Comparison of ENCODE assay signal across 31 cellular contexts in genomic region chr11:43837879-43838278, GRCh38. TPM values are rescaled to one million over a fixed set of nuclear protein-coding genes. Genes with fewer than 3 reads are reported as not detected.
DNase-seq lines count a peak whose midpoint lies in the region; ATAC-seq, FAIRE-seq and TF ChIP-seq lines count a peak whose summit lies in the region.
"Had no signal": no experiment of that assay in that cellular context is flagged by ENCODE, and none has a peak within 500 bp of the region (broad histone marks: within the 10 kb centered on the region; RNA-seq: fewer than 3 reads in every experiment).

No MANE protein-coding gene starts in this region.

- 16% methylated on average over 4 of the region's 4 CpGs for WGBS in K562 (ENCODE audit: insufficient coverage, low coverage, missing lambda C conversion rate)
- 37 to 38% (median 38%) methylated on average over 4 of the region's 4 CpGs for WGBS in psoas muscle, 3 donors

- no peak for TF ChIP-seq POLR2A in K562 (conservative IDR thresholded peaks at IDR 0.05)

- ATAC-seq in HG03378 (IDR thresholded peaks at IDR 0.05; ENCODE audit: unreplicated experiment), result peak; percentile 51
- ATAC-seq in K562, result no peak
- ATAC-seq in psoas muscle, result peak; percentile 91 to 99 (median 96)
- no peak for ATAC-seq in HG02623 (IDR thresholded peaks at IDR 0.05; ENCODE audit: unreplicated experiment)
- ATAC-seq: activated CD4-positive, alpha-beta T cell treated with anti-CD3 and anti-CD28 coated beads for 36 hours; activated CD8-positive, alpha-beta memory T cell treated with anti-CD3 and anti-CD28 coated beads, Interleukin-2, amount 10 ng/mL, durations not matched to agents 7 days and 5 days; activated naive CD4-positive, alpha-beta T cell treated with anti-CD3 and anti-CD28 coated beads, Interleukin-2, amount 50 U/mL, for 72 hours; foreskin keratinocyte had no signal

- H3K4me2 ChIP-seq in K562 (ENCODE audit: insufficient read depth, low read length), result no peak overlapping the region

- DNase-seq in activated CD4-positive, alpha-beta T cell treated with anti-CD3 and anti-CD28 coated beads, Interleukin-2, amount 10 ng/mL, durations not matched to agents 24 days and 14 days, result peak; percentile 7
- DNase-seq in activated CD4-positive, alpha-beta T cell treated with anti-CD3 and anti-CD28 coated beads for 4 hours, result no peak
- DNase-seq in K562 (ENCODE audit: extremely low read depth in 1 of 4, low spot score in 3 of 4) (no peak), psoas muscle (no peak)
- no peak for DNase-seq in activated T-cell treated with anti-CD3 and anti-CD28 coated beads, Interleukin-2, amount 50 U/mL, for 24 hours
- DNase-seq in activated naive CD4-positive, alpha-beta T cell treated with anti-CD3 and anti-CD28 coated beads, Interleukin-2, amount 10 ng/mL, durations not matched to agents 7 days and 5 days, result no peak
- DNase-seq: activated CD4-positive, alpha-beta T cell treated with anti-CD3 and anti-CD28 coated beads for 36 hours; activated CD8-positive, alpha-beta memory T cell treated with anti-CD3 and anti-CD28 coated beads, Interleukin-2, amount 10 ng/mL, durations not matched to agents 7 days and 5 days; aorta; CD4-positive, alpha-beta T cell; DMS153; erythroblast; foreskin keratinocyte; GF-D8; GOT3; Karpas-422; kidney; naive B cell; NCI-H187; NCI-H69; nucleus accumbens; T-helper 1 cell; trophoblast cell had no signal

- no peak overlapping the region for H3K27ac ChIP-seq in K562 (ENCODE audit: extremely low read depth, low read depth, low read length)
- H3K27ac ChIP-seq in psoas muscle, result peak overlapping the region; percentile 82
- H3K27ac ChIP-seq: 22Rv1, foreskin keratinocyte had no signal

- POLR2A ChIA-PET in K562 (lab: Yijun Ruan, JAX), result interaction anchor here (1.0 kb wide), 1 partner anchor 12 kb away, joined by 3 read pairs; no protein-coding TSS in a partner anchor

- no peak overlapping the region for H2AFZ ChIP-seq in K562 (ENCODE audit: low read depth, low read length)

- H3K4me3 ChIP-seq in K562 (no peak overlapping the region), psoas muscle (peak overlapping the region; percentile 35)

- no peak overlapping the region for H3K9ac ChIP-seq in K562 (ENCODE audit: insufficient read depth in 1 of 2, low read depth in 2 of 2, low read length in 2 of 2)

- intact Hi-C loops in activated CD4-positive, alpha-beta T cell treated with anti-CD3 and anti-CD28 coated beads, Interleukin-2, amount 10 ng/mL, durations not matched to agents 24 days and 14 days (cut with micrococcal nuclease), result no loop called here
- intact Hi-C loops in K562 (cut with micrococcal nuclease) (no loop called here), psoas muscle (cut with DNase I) (no loop called here)

- no peaks in the 10 kb centered on the region for H3K4me1 Mint-ChIP-seq in activated CD4-positive, alpha-beta T cell treated with anti-CD3 and anti-CD28 coated beads, Interleukin-2, amount 10 ng/mL, durations not matched to agents 24 days and 14 days
- peaks cover 2% of the 10 kb centered on the region for H3K4me1 Mint-ChIP-seq in activated T-cell treated with anti-CD3 and anti-CD28 coated beads, Interleukin-2, amount 50 U/mL, for 24 hours (ENCODE audit: low read depth)
- H3K4me1 Mint-ChIP-seq in activated naive CD4-positive, alpha-beta T cell treated with anti-CD3 and anti-CD28 coated beads, Interleukin-2, amount 10 ng/mL, durations not matched to agents 7 days and 5 days, result no peaks in the 10 kb centered on the region
- H3K4me1 Mint-ChIP-seq: central memory CD8-positive, alpha-beta T cell had no signal

- H3K4me3 Mint-ChIP-seq in activated CD4-positive, alpha-beta T cell treated with anti-CD3 and anti-CD28 coated beads, Interleukin-2, amount 10 ng/mL, durations not matched to agents 24 days and 14 days, result no peak overlapping the region
- H3K4me3 Mint-ChIP-seq in activated T-cell treated with anti-CD3 and anti-CD28 coated beads, Interleukin-2, amount 50 U/mL, for 24 hours, result no peak overlapping the region
- no peak overlapping the region for H3K4me3 Mint-ChIP-seq in activated naive CD4-positive, alpha-beta T cell treated with anti-CD3 and anti-CD28 coated beads, Interleukin-2, amount 10 ng/mL, durations not matched to agents 7 days and 5 days
- H3K4me3 Mint-ChIP-seq: activated CD4-positive, alpha-beta T cell treated with anti-CD3 and anti-CD28 coated beads for 36 hours; activated CD8-positive, alpha-beta memory T cell treated with anti-CD3 and anti-CD28 coated beads, Interleukin-2, amount 10 ng/mL, durations not matched to agents 7 days and 5 days; activated T-helper 1 cell treated with anti-CD3 and anti-CD28 coated beads, Interleukin-12 subunit alpha, Interleukin-12 subunit beta, Interleukin-2, Interleukin-4 antibody, amounts not matched to agents 30 ng/mL and 10 ng/mL and 1 ng/mL, durations not matched to agents 14 hours and 24 hours and 36 hours; CD4-positive, alpha-beta T cell; central memory CD8-positive, alpha-beta T cell; naive B cell had no signal

- in situ Hi-C loops in K562 (cut with MboI), result no loop called here

- no peaks in the 10 kb centered on the region for H3K79me2 ChIP-seq in K562 (ENCODE audit: control insufficient read depth, insufficient read depth, low read length)

- no peak for FAIRE-seq in K562 (lab: Jason Lieb, UNC)
- FAIRE-seq: HTR-8/SVneo, kidney, TTC549 had no signal

- TF ChIP-seq CTCF in K562 (IDR thresholded peaks at IDR 0.05 in 2 of 3, conservative IDR thresholded peaks at IDR 0.05 in 1 of 3; ENCODE audit: insufficient read depth in 2 of 3, low read depth in 1 of 3, low read length in 3 of 3) (no peak), psoas muscle (IDR thresholded peaks at IDR 0.05) (no peak)

- H3K36me3 ChIP-seq in K562 (ENCODE audit: control insufficient read depth, insufficient read depth, low read length) (no peaks in the 10 kb centered on the region), psoas muscle (ENCODE audit: insufficient read depth in 1 of 2, low read depth in 1 of 2) (peaks cover 4 to 5% of the 10 kb centered on the region in 2 donors)

- CTCF ChIA-PET in K562 (lab: Yijun Ruan, JAX; ENCODE audit: low intra/inter-chr PET ratio), result no interaction called here
- CTCF ChIA-PET in activated naive CD4-positive, alpha-beta T cell treated with anti-CD3 and anti-CD28 coated beads, Interleukin-2, amount 10 ng/mL, durations not matched to agents 7 days and 5 days (lab: Charles Lee), result interaction anchor here (1.2 kb wide), 1 partner anchor 12 kb away, joined by 6 read pairs; no protein-coding TSS in a partner anchor

- H3K4me1 ChIP-seq in K562 (replicated peaks in 1 of 2; ENCODE audit: control insufficient read depth in 2 of 2, insufficient read depth in 2 of 2, low read length in 2 of 2), result no peaks in the 10 kb centered on the region
- H3K4me1 ChIP-seq in psoas muscle, result peaks cover 45% of the 10 kb centered on the region

- no peaks in the 10 kb centered on the region for H3K9me1 ChIP-seq in K562 (ENCODE audit: control insufficient read depth, insufficient read depth, low read length)

- H3K36me3 Mint-ChIP-seq in activated CD4-positive, alpha-beta T cell treated with anti-CD3 and anti-CD28 coated beads, Interleukin-2, amount 10 ng/mL, durations not matched to agents 24 days and 14 days (ENCODE audit: low read depth), result peaks cover 15% of the 10 kb centered on the region
- peaks cover 51% of the 10 kb centered on the region for H3K36me3 Mint-ChIP-seq in activated T-cell treated with anti-CD3 and anti-CD28 coated beads, Interleukin-2, amount 50 U/mL, for 24 hours (ENCODE audit: low read depth)
- H3K36me3 Mint-ChIP-seq in activated naive CD4-positive, alpha-beta T cell treated with anti-CD3 and anti-CD28 coated beads, Interleukin-2, amount 10 ng/mL, durations not matched to agents 7 days and 5 days, result peaks cover 12% of the 10 kb centered on the region

- H3K27me3 ChIP-seq in K562 (ENCODE audit: control insufficient read depth in 2 of 2, insufficient read depth in 2 of 2, low read length in 2 of 2), result no peaks in the 10 kb centered on the region; a peak in 1 of 5 replicates
- H3K27me3 ChIP-seq in psoas muscle (ENCODE audit: insufficient read depth in 3 of 3, low read length in 2 of 3), result no peaks in the 10 kb centered on the region
- H3K27me3 ChIP-seq: foreskin keratinocyte had no signal

- no peak for TF ChIP-seq RAD21 in K562 (CRISPR knock-in tag; conservative IDR thresholded peaks at IDR 0.05 in 1 of 2, IDR thresholded peaks at IDR 0.05 in 1 of 2)

- no peaks in the 10 kb centered on the region for H4K20me1 ChIP-seq in K562 (replicated peaks; ENCODE audit: control insufficient read depth, insufficient read depth, low read length)

- no peak for TF ChIP-seq EP300 in K562 (IDR thresholded peaks at IDR 0.05; ENCODE audit: low read length)

- H3K9me3 ChIP-seq in K562 (replicated peaks; ENCODE audit: control insufficient read depth, insufficient read depth, low read depth, low read length) (no peaks in the 10 kb centered on the region), psoas muscle (no peaks in the 10 kb centered on the region)

- BruUV-seq in K562 (replicated peaks; lab: Mats Ljungman, UMichigan), result no TSS peak

- no peaks in the 10 kb centered on the region for H3K27me3 Mint-ChIP-seq in activated CD4-positive, alpha-beta T cell treated with anti-CD3 and anti-CD28 coated beads, Interleukin-2, amount 10 ng/mL, durations not matched to agents 24 days and 14 days
- no peaks in the 10 kb centered on the region for H3K27me3 Mint-ChIP-seq in activated T-cell treated with anti-CD3 and anti-CD28 coated beads, Interleukin-2, amount 50 U/mL, for 24 hours
- no peaks in the 10 kb centered on the region for H3K27me3 Mint-ChIP-seq in activated naive CD4-positive, alpha-beta T cell treated with anti-CD3 and anti-CD28 coated beads, Interleukin-2, amount 10 ng/mL, durations not matched to agents 7 days and 5 days
- H3K27me3 Mint-ChIP-seq: activated CD4-positive, alpha-beta T cell treated with anti-CD3 and anti-CD28 coated beads for 36 hours; activated CD8-positive, alpha-beta memory T cell treated with anti-CD3 and anti-CD28 coated beads, Interleukin-2, amount 10 ng/mL, durations not matched to agents 7 days and 5 days; CD4-positive, alpha-beta T cell; central memory CD8-positive, alpha-beta T cell; naive B cell had no signal

- H3K9me3 Mint-ChIP-seq in activated CD4-positive, alpha-beta T cell treated with anti-CD3 and anti-CD28 coated beads, Interleukin-2, amount 10 ng/mL, durations not matched to agents 24 days and 14 days, result no peaks in the 10 kb centered on the region
- H3K9me3 Mint-ChIP-seq in activated T-cell treated with anti-CD3 and anti-CD28 coated beads, Interleukin-2, amount 50 U/mL, for 24 hours, result no peaks in the 10 kb centered on the region
- H3K9me3 Mint-ChIP-seq in activated naive CD4-positive, alpha-beta T cell treated with anti-CD3 and anti-CD28 coated beads, Interleukin-2, amount 10 ng/mL, durations not matched to agents 7 days and 5 days, result no peaks in the 10 kb centered on the region
- H3K9me3 Mint-ChIP-seq: activated naive CD4-positive, alpha-beta T cell treated with anti-CD3 and anti-CD28 coated beads, Interleukin-2, amount 50 U/mL, for 72 hours; activated T-helper 1 cell treated with anti-CD3 and anti-CD28 coated beads, Interleukin-12 subunit alpha, Interleukin-12 subunit beta, Interleukin-2, Interleukin-4 antibody, amounts not matched to agents 30 ng/mL and 10 ng/mL and 1 ng/mL, durations not matched to agents 14 hours and 24 hours and 36 hours; CD4-positive, alpha-beta T cell; central memory CD8-positive, alpha-beta T cell; naive B cell had no signal

- no peak overlapping the region for H3K27ac Mint-ChIP-seq in activated CD4-positive, alpha-beta T cell treated with anti-CD3 and anti-CD28 coated beads, Interleukin-2, amount 10 ng/mL, durations not matched to agents 24 days and 14 days
- H3K27ac Mint-ChIP-seq in activated T-cell treated with anti-CD3 and anti-CD28 coated beads, Interleukin-2, amount 50 U/mL, for 24 hours, result no peak overlapping the region
- no peak overlapping the region for H3K27ac Mint-ChIP-seq in activated naive CD4-positive, alpha-beta T cell treated with anti-CD3 and anti-CD28 coated beads, Interleukin-2, amount 10 ng/mL, durations not matched to agents 7 days and 5 days
- H3K27ac Mint-ChIP-seq: activated CD4-positive, alpha-beta T cell treated with anti-CD3 and anti-CD28 coated beads for 36 hours; activated CD8-positive, alpha-beta memory T cell treated with anti-CD3 and anti-CD28 coated beads, Interleukin-2, amount 10 ng/mL, durations not matched to agents 7 days and 5 days; activated naive CD4-positive, alpha-beta T cell treated with anti-CD3 and anti-CD28 coated beads, Interleukin-2, amount 50 U/mL, for 72 hours; activated T-helper 1 cell treated with anti-CD3 and anti-CD28 coated beads, Interleukin-12 subunit alpha, Interleukin-12 subunit beta, Interleukin-2, Interleukin-4 antibody, amounts not matched to agents 30 ng/mL and 10 ng/mL and 1 ng/mL, durations not matched to agents 14 hours and 24 hours and 36 hours; CD4-positive, alpha-beta T cell had no signal

RNA-seq across cellular contexts. Expression of gene ALKBH3, which starts 42.8 kb away (rescaled TPM):
- 38.3 and 41.4 TPM in 2 replicates for total RNA-seq in activated CD4-positive, alpha-beta T cell treated with anti-CD3 and anti-CD28 coated beads, Interleukin-2, amount 10 ng/mL, durations not matched to agents 24 days and 14 days
- 12.6 and 15.8 TPM in 2 replicates for total RNA-seq in K562 (2011; cell fraction: chromatin; rRNA removed; ENCODE audit: low replicate concordance)
- 8.7 and 11.2 TPM in 2 replicates for total RNA-seq in K562 (2011; cell fraction: nucleolus; rRNA removed)
- total RNA-seq in K562 (2011; cell fraction: nucleoplasm; rRNA removed), result 8.6 and 8.9 TPM in 2 replicates
- total RNA-seq in K562 (2014; rRNA removed) (37.6 and 38.6 TPM in 2 replicates), K562 (2014; rRNA removed; fragmentation: Illumina TruSeq; extraction: Trizol) (42.5 TPM in 2 replicates), K562 (2015; rRNA removed; fragmentation: Illumina TruSeq; extraction: Trizol) (42.2 and 42.9 TPM in 2 replicates), K562 (2021) (33.1 and 37.9 TPM in 2 replicates), psoas muscle (10 to 100 TPM; 27.4 to 43.1 (median 37.9) TPM)
- polyA plus RNA-seq in K562 (2011; rRNA removed) (25.5 and 30.0 TPM in 2 replicates), K562 (2014; fragmentation: Illumina TruSeq; extraction: Trizol) (45.1 and 49.9 TPM in 2 replicates), K562 (2014; fragmentation: Nextera tagmentation; extraction: Ambion mirVana) (10 to 100 TPM; 16.0 to 25.0 TPM), K562 (2014; rRNA removed) (24.3 and 36.5 TPM in 2 replicates), psoas muscle (10 to 100 TPM; 28.3 to 47.1 (median 28.8) TPM)
- 14.3 and 22.8 TPM in 2 replicates for polyA plus RNA-seq in K562 (2011; cell fraction: cytosol; rRNA removed)
- 11.1 and 16.7 TPM in 2 replicates for polyA plus RNA-seq in K562 (2011; cell fraction: nucleus; rRNA removed)
- polyA plus RNA-seq in K562 (2012), result 25.6 and 42.0 TPM in 2 replicates
- polyA minus RNA-seq in K562 (2011; rRNA and poly(A)+ RNA removed), result 33.5 and 52.5 TPM in 2 replicates
- polyA minus RNA-seq in K562 (2011; cell fraction: cytosol; rRNA and poly(A)+ RNA removed), result 6.2 and 9.3 TPM in 2 replicates
- polyA minus RNA-seq in K562 (2011; cell fraction: nucleus; rRNA and poly(A)+ RNA removed), result 10.9 and 16.0 TPM in 2 replicates

Comparison
In these comparisons a context has a peak if more than half of its experiments do, and no peak if none do; other contexts are left out.
1. ATAC-seq: peak in HG03378 (single experiment) and psoas muscle (4 of 4); none in K562 (single experiment) and HG02623 (single experiment).